In the genomic region with DNA sequence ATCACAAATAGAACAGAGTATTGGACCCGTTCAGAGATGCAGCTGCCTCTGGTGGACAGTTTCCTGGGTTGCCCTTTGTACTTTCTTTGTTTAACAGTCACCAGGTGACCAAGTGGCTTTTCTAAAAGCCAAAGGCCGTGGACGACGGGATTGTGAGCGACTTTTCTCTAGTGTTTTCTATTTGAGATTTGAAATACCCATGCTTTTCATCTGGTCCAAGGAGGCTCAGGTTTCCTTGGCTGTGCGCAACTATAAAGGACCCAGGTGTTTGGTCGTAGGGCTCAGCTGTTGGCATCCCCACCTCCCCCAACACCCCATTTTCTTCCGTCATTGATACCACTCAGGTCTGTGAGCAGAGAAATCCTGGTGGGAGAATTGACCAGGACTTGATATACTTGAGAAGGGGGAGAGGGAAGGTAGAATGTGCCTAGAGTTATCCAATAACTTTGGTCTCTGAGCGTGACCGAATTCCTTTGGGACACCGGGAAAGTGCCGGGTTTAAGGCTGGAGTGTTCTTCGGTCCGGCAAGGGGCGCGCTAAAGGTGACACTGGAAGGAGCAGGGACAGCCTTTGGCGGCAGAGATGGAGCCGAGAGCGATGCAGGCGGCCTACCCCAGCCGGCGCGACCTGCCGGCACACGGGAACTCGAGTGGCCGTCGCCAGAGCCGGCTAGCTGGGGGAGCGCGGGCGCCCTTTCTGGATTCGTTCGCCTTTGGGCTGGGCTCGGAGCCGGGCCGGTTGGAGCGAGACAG, we compare ENCODE assay signal across 8 cellular contexts.
DNase-seq lines count a peak whose midpoint lies in the region; ATAC-seq and TF ChIP-seq lines count a peak whose summit lies in the region.

No MANE protein-coding gene starts in this region.

- peak overlapping the region; percentile 97 for H3K4me3 ChIP-seq in PC-9

- POLR2A ChIA-PET in PC-9 (lab: Charles Lee; ENCODE audit: unreplicated experiment) = interaction anchor here (0.5 to 1.1 kb wide), 4 partner anchors 16 to 1176 kb away, joined by 4 to 6 read pairs (median 4); no protein-coding TSS in a partner anchor

- TF ChIP-seq CTCF in PC-9 (conservative IDR thresholded peaks at IDR 0.05) (no peak), osteocyte (IDR thresholded peaks at IDR 0.05) (no peak), GM13977 (IDR thresholded peaks at IDR 0.05; ENCODE audit: extremely low read depth, insufficient read depth, missing control alignments) (no peak)

- H3K36me3 ChIP-seq in PC-9 (ENCODE audit: low read depth) = peaks cover 7% of the 10 kb centered on the region; the same call in 1 of the 2 replicates

- H3K27ac ChIP-seq in PC-9 (peak overlapping the region; percentile 55), epithelial cell of prostate (peak overlapping the region; percentile 77)

- peaks cover 64% of the 10 kb centered on the region for H3K4me1 Mint-ChIP-seq in activated T-cell treated with anti-CD3 and anti-CD28 coated beads, Interleukin-2, amount 50 U/mL, for 72 hours (ENCODE audit: low read depth)
- peaks cover 73% of the 10 kb centered on the region for H3K4me1 Mint-ChIP-seq in osteocyte (ENCODE audit: unreplicated experiment)

- H3K9me3 Mint-ChIP-seq in activated T-cell treated with anti-CD3 and anti-CD28 coated beads, Interleukin-2, amount 50 U/mL, for 72 hours = no peaks in the 10 kb centered on the region
- no peaks in the 10 kb centered on the region for H3K9me3 Mint-ChIP-seq in osteocyte (ENCODE audit: unreplicated experiment)

- peaks cover 56% of the 10 kb centered on the region for H3K4me1 ChIP-seq in PC-9 (replicated peaks; ENCODE audit: insufficient read depth)

- peak overlapping the region; percentile 72 for H2AFZ ChIP-seq in PC-9

- ATAC-seq in activated T-cell treated with anti-CD3 and anti-CD28 coated beads, Interleukin-2, amount 50 U/mL, for 72 hours (replicated peaks in 1 of 2) = no peak
- no peak for ATAC-seq in HG03457 (IDR thresholded peaks at IDR 0.05; ENCODE audit: unreplicated experiment)

- no peaks in the 10 kb centered on the region for H3K9me2 ChIP-seq in PC-9 (ENCODE audit: insufficient read depth)

- intact Hi-C loops in PC-9 (cut with micrococcal nuclease; ENCODE audit: unreplicated experiment) = loop anchor here (1.0 kb wide), 1 partner anchor 10 kb away; no protein-coding TSS in a partner anchor

- H3K4me3 Mint-ChIP-seq in activated T-cell treated with anti-CD3 and anti-CD28 coated beads, Interleukin-2, amount 50 U/mL, for 72 hours = peak overlapping the region; percentile 89 to 93
- peak overlapping the region; percentile 81 for H3K4me3 Mint-ChIP-seq in osteocyte (ENCODE audit: unreplicated experiment)

- DNase-seq in activated T-cell treated with anti-CD3 and anti-CD28 coated beads, Interleukin-2, amount 50 U/mL, for 72 hours = no peak
- no peak for DNase-seq in activated T-cell treated with anti-CD3 and anti-CD28 coated beads, Interleukin-2, amount 50 U/mL, for 48 hours
- no peak for DNase-seq in PC-9
- DNase-seq in epithelial cell of prostate (ENCODE audit: low read depth, low spot score) = no peak
- no peak for DNase-seq in osteocyte (ENCODE audit: extremely low spot score, unreplicated experiment)
- no peak for DNase-seq in GM13977 (ENCODE audit: low spot score)
- no peak for DNase-seq in GF-D8 (lab: John Stamatoyannopoulos, UW)

- H4K20me1 ChIP-seq in PC-9 (ENCODE audit: insufficient read depth) = peaks cover 14% of the 10 kb centered on the region

- in situ Hi-C loops in GM13977 (cut with MboI; ENCODE audit: low pct_unique_long_range_greater_than_20kb, low sequenced_read_pairs, unreplicated experiment) = no loop called here

- H3K27me3 Mint-ChIP-seq in activated T-cell treated with anti-CD3 and anti-CD28 coated beads, Interleukin-2, amount 50 U/mL, for 72 hours (ENCODE audit: low read depth) = no peaks in the 10 kb centered on the region
- H3K27me3 Mint-ChIP-seq in osteocyte (ENCODE audit: unreplicated experiment) = no peaks in the 10 kb centered on the region

- H3K27ac Mint-ChIP-seq in activated T-cell treated with anti-CD3 and anti-CD28 coated beads, Interleukin-2, amount 50 U/mL, for 72 hours = peak overlapping the region; percentile 19
- peak overlapping the region; percentile 94 for H3K27ac Mint-ChIP-seq in osteocyte (ENCODE audit: unreplicated experiment)

- H3K27me3 ChIP-seq in PC-9 (ENCODE audit: insufficient read depth, low read depth) = no peaks in the 10 kb centered on the region

- no peaks in the 10 kb centered on the region for H3K9me3 ChIP-seq in PC-9 (ENCODE audit: insufficient read depth, low read depth)

- peaks cover 35% of the 10 kb centered on the region for H3K79me2 ChIP-seq in PC-9 (ENCODE audit: low read depth)

- CTCF ChIA-PET in PC-9 (lab: Charles Lee) = interaction anchor here (1.3 kb wide), 1 partner anchor 13 kb away, joined by 3 read pairs; no protein-coding TSS in a partner anchor

- BruUV-seq in PC-9 (replicated peaks; lab: Mats Ljungman, UMichigan) = TSS peak; percentile 97

- peak overlapping the region; percentile 99 for H3K4me2 ChIP-seq in PC-9

- H3K36me3 Mint-ChIP-seq in activated T-cell treated with anti-CD3 and anti-CD28 coated beads, Interleukin-2, amount 50 U/mL, for 72 hours (ENCODE audit: insufficient read depth in 2 of 2) = peaks cover 2 to 3% of the 10 kb centered on the region in 2 donors
- H3K36me3 Mint-ChIP-seq in osteocyte (ENCODE audit: unreplicated experiment) = peaks cover 10% of the 10 kb centered on the region

- peaks cover 23% of the 10 kb centered on the region for H3F3A ChIP-seq in PC-9 (ENCODE audit: insufficient read depth, low read depth)
